9 cellular contexts compared by ENCODE assay signal in genomic region chr3:43995078-43995928, GRCh38.
DNase-seq lines count a peak whose midpoint lies in the region; ATAC-seq lines count a peak whose summit lies in the region.
"Had no signal": no experiment of that assay in that cellular context is flagged by ENCODE, and none has a peak within 500 bp of the region (broad histone marks: within the 10 kb centered on the region; RNA-seq: fewer than 3 reads in every experiment).

No MANE protein-coding gene starts in this region.

- peak overlapping the region; percentile 83 for H2BK120ac ChIP-seq in neuronal stem cell (ENCODE audit: low read depth, low read length)

- H3K14ac ChIP-seq in neuronal stem cell (ENCODE audit: low read length) = peak overlapping the region; percentile 63

- H2AK5ac ChIP-seq in neuronal stem cell (ENCODE audit: low read depth, low read length) = peak overlapping the region; percentile 92

- peak overlapping the region; percentile 84 for H3K9ac ChIP-seq in neuronal stem cell (ENCODE audit: low read depth, low read length, poor library complexity)

- H3K4ac ChIP-seq in neuronal stem cell (ENCODE audit: low read length) = peak overlapping the region; percentile 37

- no peaks in the 10 kb centered on the region for H3K36me3 ChIP-seq in neuronal stem cell (replicated peaks in 1 of 2; ENCODE audit: control insufficient read depth in 2 of 2, insufficient read depth in 2 of 2, low read length in 2 of 2)
- H3K36me3 ChIP-seq: SJSA1 had no signal

- no peak overlapping the region for H3K27ac ChIP-seq in neuronal stem cell (replicated peaks; ENCODE audit: low read length)
- H3K27ac ChIP-seq: SJSA1 had no signal

- peak overlapping the region; percentile 86 for H2AFZ ChIP-seq in neuronal stem cell (ENCODE audit: low read length)

- peak overlapping the region; percentile 53 for H2BK5ac ChIP-seq in neuronal stem cell (ENCODE audit: low read length)

- ATAC-seq in GM21723 (IDR thresholded peaks at IDR 0.05; ENCODE audit: unreplicated experiment) = peak; percentile 26
- no peak for ATAC-seq in HG02623 (IDR thresholded peaks at IDR 0.05; ENCODE audit: unreplicated experiment)
- no peak for ATAC-seq in GM19397 (IDR thresholded peaks at IDR 0.05; ENCODE audit: unreplicated experiment)

- H3K4me2 ChIP-seq in neuronal stem cell (ENCODE audit: insufficient read depth, low read length, poor library complexity, severe bottlenecking) = peak overlapping the region; percentile 98

- H3K18ac ChIP-seq in neuronal stem cell (ENCODE audit: low read length) = peak overlapping the region; percentile 85

- H3K4me3 ChIP-seq in neuronal stem cell (ENCODE audit: low read length in 2 of 2) = peak overlapping the region in 1 of 2 donors; percentile 75
- H3K4me3 ChIP-seq: SJSA1 had no signal

- H3K4me1 ChIP-seq in neuronal stem cell (ENCODE audit: control insufficient read depth in 2 of 2, insufficient read depth in 1 of 2, low read depth in 1 of 2, low read length in 2 of 2) = peaks cover 9 to 29% of the 10 kb centered on the region in 2 donors

- no peak overlapping the region for H4K91ac ChIP-seq in neuronal stem cell (ENCODE audit: low read depth, low read length, poor library complexity)

- H3K9me3 ChIP-seq in neuronal stem cell (replicated peaks in 1 of 2; ENCODE audit: control insufficient read depth in 2 of 2, insufficient read depth in 1 of 2, low read depth in 1 of 2, low read length in 2 of 2) = peaks cover 6% of the 10 kb centered on the region in 2 donors
- H3K9me3 ChIP-seq: SJSA1 had no signal

- peaks cover 37 to 76% (median 62%) of the 10 kb centered on the region in 3 experiments for H3K27me3 ChIP-seq in neuronal stem cell (ENCODE audit: control insufficient read depth in 3 of 3, insufficient read depth in 3 of 3, low read depth in 1 of 3, low read length in 3 of 3)

- DNase-seq in CD1c-positive myeloid dendritic cell (ENCODE audit: extremely low spot score) (peak; percentile 72), SK-N-DZ (ENCODE audit: low spot score) (peak; percentile 47), ecto neural progenitor cell (ENCODE audit: low spot score) (peak; percentile 67), neuronal stem cell (ENCODE audit: low spot score) (peak; percentile 37), mesenteric fat pad (ENCODE audit: low spot score) (no peak)

- no CpG with 5 or more reads among the region's 90 CpGs for WGBS in neuronal stem cell (ENCODE audit: extremely low coverage in 2 of 2, insufficient read length in 2 of 2, insufficient replicate concordance in 1 of 2), 2 donors

- peak overlapping the region; percentile 94 for H2BK15ac ChIP-seq in neuronal stem cell (ENCODE audit: low read length)

- H4K8ac ChIP-seq in neuronal stem cell (ENCODE audit: low read depth, low read length) = no peak overlapping the region

- H3K23ac ChIP-seq in neuronal stem cell (ENCODE audit: low read depth, low read length, poor library complexity) = peak overlapping the region; percentile 80

- peak overlapping the region; percentile 58 for H2BK12ac ChIP-seq in neuronal stem cell (ENCODE audit: low read length)

- no peaks in the 10 kb centered on the region for H3K79me1 ChIP-seq in neuronal stem cell (ENCODE audit: low read depth, low read length)
